27 cellular contexts compared by ENCODE assay signal in the genomic region with DNA sequence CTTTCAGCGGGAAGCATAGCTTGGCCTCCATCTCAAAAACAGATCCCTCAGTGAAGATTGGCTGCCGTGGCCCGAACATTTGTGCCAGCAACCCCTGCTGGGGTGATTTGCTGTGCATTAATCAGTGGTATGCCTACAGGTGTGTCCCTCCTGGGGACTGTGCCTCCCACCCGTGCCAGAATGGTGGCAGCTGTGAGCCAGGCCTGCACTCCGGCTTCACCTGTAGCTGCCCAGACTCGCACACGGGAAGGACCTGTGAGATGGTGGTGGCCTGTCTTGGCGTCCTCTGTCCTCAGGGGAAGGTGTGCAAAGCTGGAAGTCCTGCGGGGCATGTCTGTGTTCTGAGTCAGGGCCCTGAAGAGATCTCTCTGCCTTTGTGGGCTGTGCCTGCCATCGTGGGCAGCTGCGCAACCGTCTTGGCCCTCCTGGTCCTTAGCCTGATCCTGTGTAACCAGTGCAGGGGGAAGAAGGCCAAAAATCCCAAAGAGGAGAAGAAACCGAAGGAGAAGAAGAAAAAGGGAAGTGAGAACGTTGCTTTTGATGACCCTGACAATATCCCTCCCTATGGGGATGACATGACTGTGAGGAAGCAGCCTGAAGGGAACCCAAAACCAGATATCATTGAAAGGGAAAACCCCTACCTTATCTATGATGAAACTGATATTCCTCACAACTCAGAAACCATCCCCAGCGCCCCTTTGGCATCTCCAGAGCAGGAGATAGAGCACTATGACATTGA.
DNase-seq lines count a peak whose midpoint lies in the region; ATAC-seq, FAIRE-seq and TF ChIP-seq lines count a peak whose summit lies in the region.
"Had no signal": no experiment of that assay in that cellular context is flagged by ENCODE, and none has a peak within 500 bp of the region (broad histone marks: within the 10 kb centered on the region; RNA-seq: fewer than 3 reads in every experiment).

No MANE protein-coding gene starts in this region.

- H3K9ac ChIP-seq in GM12878 (ENCODE audit: control insufficient read depth, insufficient read depth, low read length), result no peak overlapping the region
- no peak overlapping the region for H3K9ac ChIP-seq in colonic mucosa (ENCODE audit: low read depth in 2 of 2, low read length in 2 of 2)
- H3K9ac ChIP-seq: BLaER1 treated with 17β-estradiol and CSF1 and Interleukin-3, amounts not matched to agents 10 nM and 100 nM had no signal

- TF ChIP-seq RAD21 in GM12878 (IDR thresholded peaks at IDR 0.05; ENCODE audit: insufficient read depth, low read depth, low read length), result no peak

- no peaks in the 10 kb centered on the region for H3K4me1 Mint-ChIP-seq in Calu3 (ENCODE audit: low read depth, unreplicated experiment)

- H3K27ac ChIP-seq in right cardiac atrium (ENCODE audit: low read length) (no peak overlapping the region), GM12878 (ENCODE audit: control insufficient read depth, insufficient read depth) (no peak overlapping the region), spleen (no peak overlapping the region), colonic mucosa (no peak overlapping the region)
- H3K27ac ChIP-seq: BLaER1 treated with 17β-estradiol and CSF1 and Interleukin-3, amounts not matched to agents 10 nM and 100 nM; SJCRH30 had no signal

- TF ChIP-seq EP300 in GM12878 (IDR thresholded peaks at IDR 0.05; ENCODE audit: borderline replicate concordance in 1 of 2, control insufficient read depth in 1 of 2, low read depth in 2 of 2, low read length in 2 of 2), result no peak

- no peaks in the 10 kb centered on the region for H3K27me3 ChIP-seq in right cardiac atrium (ENCODE audit: control insufficient read depth, insufficient read depth)
- H3K27me3 ChIP-seq in GM12878 (replicated peaks in 1 of 2; ENCODE audit: control insufficient read depth in 2 of 2, insufficient read depth in 2 of 2, low read length in 1 of 2), result no peaks in the 10 kb centered on the region
- no peaks in the 10 kb centered on the region for H3K27me3 ChIP-seq in spleen (replicated peaks in 1 of 7)
- H3K27me3 ChIP-seq in colonic mucosa, result no peaks in the 10 kb centered on the region
- H3K27me3 ChIP-seq: BLaER1 treated with 17β-estradiol and CSF1 and Interleukin-3, amounts not matched to agents 10 nM and 100 nM; SJCRH30 had no signal

- H3K4me1 ChIP-seq in right cardiac atrium (ENCODE audit: control insufficient read depth, insufficient read depth, low read length) (no peaks in the 10 kb centered on the region), GM12878 (ENCODE audit: control insufficient read depth, insufficient read depth, low read length) (no peaks in the 10 kb centered on the region), spleen (no peaks in the 10 kb centered on the region), colonic mucosa (no peaks in the 10 kb centered on the region)
- H3K4me1 ChIP-seq: SJCRH30 had no signal

- SMC1A ChIA-PET in GM12878 (lab: Charles Lee; ENCODE audit: uncharacterized antibody, unreplicated experiment), result interaction anchor here (1.0 kb wide), 1 partner anchor 42 kb away, joined by 3 read pairs; no protein-coding TSS in a partner anchor

- H3K9me3 ChIP-seq in right cardiac atrium (ENCODE audit: control insufficient read depth, low read length) (no peaks in the 10 kb centered on the region), GM12878 (replicated peaks; ENCODE audit: control insufficient read depth, insufficient read depth, low read length) (no peaks in the 10 kb centered on the region), spleen (peaks cover 0 to 10% (median 0%) of the 10 kb centered on the region in 8 donors), colonic mucosa (no peaks in the 10 kb centered on the region)
- H3K9me3 ChIP-seq: SJCRH30 had no signal

- peak in 2 of 3 donors; percentile 22 to 30 for DNase-seq in right cardiac atrium
- no peak for DNase-seq in Right ventricle myocardium superior
- DNase-seq in GM12878 (ENCODE audit: low read depth, low spot score), result no peak
- DNase-seq in spleen, result peak; percentile 38
- no peak for DNase-seq in Calu3
- DNase-seq in ACHN, result no peak
- DNase-seq in colonic mucosa, result no peak
- DNase-seq: AML-193; COR-L47; DMS79; EL; GDM1; NCI-H1105; NCI-H1436 treated with DMSO at 0.1 percent for 48 hours; NCI-H187 treated with DMSO at 0.1 percent for 48 hours; NCI-H2107; NCI-H524; NCI-H82; NK-92 treated with Interleukin-12 subunit alpha and Interleukin-12 subunit beta, amount 100 ng/mL, for 24 hours; RPMI8226; SJCRH30 had no signal

- CTCF ChIA-PET in GM12878 (lab: Yijun Ruan, JAX) (no interaction called here), Calu3 (lab: Charles Lee) (no interaction called here)

- H3K36me3 ChIP-seq in GM12878 (ENCODE audit: control insufficient read depth in 2 of 2, insufficient read depth in 2 of 2, low read length in 1 of 2) (no peaks in the 10 kb centered on the region), spleen (peaks cover 0 to 26% (median 4%) of the 10 kb centered on the region in 6 donors), colonic mucosa (no peaks in the 10 kb centered on the region)
- H3K36me3 ChIP-seq: BLaER1 treated with 17β-estradiol and CSF1 and Interleukin-3, amounts not matched to agents 10 nM and 100 nM; SJCRH30 had no signal

- WGBS in right cardiac atrium, result 94% methylated on average over 15 of the region's 15 CpGs
- WGBS in GM12878 (ENCODE audit: insufficient coverage, insufficient replicate concordance, low lambda C conversion rate, missing lambda C conversion rate), result 40% methylated on average over 15 of the region's 15 CpGs
- 80 to 90% (median 84%) methylated on average over 14 to 15 of the region's 15 CpGs for WGBS in spleen, 5 donors

- POLR2A ChIA-PET in GM12878 (lab: Charles Lee), result no interaction called here

- no peak overlapping the region for H3K4me3 Mint-ChIP-seq in Calu3 (ENCODE audit: low read depth, unreplicated experiment)
- H3K4me3 Mint-ChIP-seq: CD4-positive, alpha-beta T cell had no signal

- no peaks in the 10 kb centered on the region for H3K79me2 ChIP-seq in GM12878 (ENCODE audit: control insufficient read depth, insufficient read depth, low read length)

- H3K27ac Mint-ChIP-seq in Calu3 (ENCODE audit: unreplicated experiment), result no peak overlapping the region
- H3K27ac Mint-ChIP-seq: CD4-positive, alpha-beta T cell had no signal

- TF ChIP-seq CTCF in GM12878 (IDR thresholded peaks at IDR 0.05 in 2 of 3, conservative IDR thresholded peaks at IDR 0.05 in 1 of 3; ENCODE audit: control insufficient read depth in 2 of 3, extremely low read depth in 1 of 3, insufficient read depth in 1 of 3, low read depth in 3 of 3, low read length in 3 of 3) (no peak), spleen (IDR thresholded peaks at IDR 0.05 in 8 of 11, conservative IDR thresholded peaks at IDR 0.05 in 3 of 11) (no peak), Calu3 (IDR thresholded peaks at IDR 0.05; ENCODE audit: unreplicated experiment) (no peak), colonic mucosa (IDR thresholded peaks at IDR 0.05) (no peak)

- TF ChIP-seq POLR2A in GM12878 (IDR thresholded peaks at IDR 0.05; ENCODE audit: low read depth, low read length), result no peak
- TF ChIP-seq POLR2A in spleen (IDR thresholded peaks at IDR 0.05), result no peak

- ATAC-seq in right cardiac atrium, result no peak
- ATAC-seq in Right ventricle myocardium superior (ENCODE audit: poor library complexity), result no peak
- no peak for ATAC-seq in GM12878
- ATAC-seq: HCT116, SK-N-SH treated with all-trans-retinoic acid at 6 μM for 48 hours had no signal

- H3K36me3 Mint-ChIP-seq in Calu3 (ENCODE audit: insufficient read depth, unreplicated experiment), result no peaks in the 10 kb centered on the region

- H4K20me1 ChIP-seq in GM12878 (ENCODE audit: control insufficient read depth, insufficient read depth), result no peaks in the 10 kb centered on the region
- H4K20me1 ChIP-seq: BLaER1 treated with 17β-estradiol and CSF1 and Interleukin-3, amounts not matched to agents 10 nM and 100 nM had no signal

- RAD21 ChIA-PET in GM12878 (lab: Charles Lee; ENCODE audit: unreplicated experiment), result no interaction called here

- intact Hi-C loops in right cardiac atrium (cut with DNase I) (no loop called here), Right ventricle myocardium superior (cut with DNase I) (no loop called here), GM12878 (cut with micrococcal nuclease; ENCODE audit: unreplicated experiment) (no loop called here), spleen (cut with DNase I; ENCODE audit: low total_unique reads) (no loop called here), Calu3 (cut with micrococcal nuclease; ENCODE audit: unreplicated experiment) (no loop called here), colonic mucosa (cut with DNase I) (no loop called here)

- no peak overlapping the region for H3K4me3 ChIP-seq in right cardiac atrium (ENCODE audit: low read length)
- no peak overlapping the region for H3K4me3 ChIP-seq in GM12878
- no peak overlapping the region for H3K4me3 ChIP-seq in spleen
- no peak overlapping the region for H3K4me3 ChIP-seq in colonic mucosa
- H3K4me3 ChIP-seq: BLaER1 treated with 17β-estradiol and CSF1 and Interleukin-3, amounts not matched to agents 10 nM and 100 nM; SJCRH30 had no signal

- BruUV-seq in GM12878 (replicated peaks; lab: Mats Ljungman, UMichigan) (no TSS peak), Calu3 (replicated peaks; lab: Mats Ljungman, UMichigan) (no TSS peak)

- no peaks in the 10 kb centered on the region for H3K27me3 Mint-ChIP-seq in Calu3 (ENCODE audit: unreplicated experiment)
- H3K27me3 Mint-ChIP-seq: CD4-positive, alpha-beta T cell had no signal

- H3K4me2 ChIP-seq in GM12878 (ENCODE audit: control insufficient read depth, insufficient read depth), result no peak overlapping the region

- H2AFZ ChIP-seq in GM12878 (ENCODE audit: control insufficient read depth, low read depth, low read length), result no peak overlapping the region

- no peak for FAIRE-seq in GM12878 (lab: Jason Lieb, UNC)
- FAIRE-seq: A204.1, GM12892 had no signal

- in situ Hi-C loops in GM12878 (cut with MboI), result no loop called here
- in situ Hi-C loops in ACHN (cut with HindIII; ENCODE audit: low pct_ligation_motif_present, low pct_unique_long_range_greater_than_20kb, low sequenced_read_pairs), result no loop called here

- H3K9me3 Mint-ChIP-seq in Calu3 (ENCODE audit: low read depth, unreplicated experiment), result no peaks in the 10 kb centered on the region

TF ChIP-seq in GM12878, 131 proteins besides CTCF, POLR2A, EP300 and RAD21:
- 0 out of 2 replicates have a peak, but pooled peaks have one; percentile 12 for TF ChIP-seq SPI1 (IDR thresholded peaks at IDR 0.05; ENCODE audit: borderline replicate concordance, insufficient read depth, low read depth, low read length)
- no peak for TF ChIP-seq NR2F1 (conservative IDR thresholded peaks at IDR 0.05)

Comparison
In these comparisons a context has a peak if more than half of its experiments do, and no peak if none do; other contexts are left out.
1. DNase-seq: peak in right cardiac atrium (2 of 3) and spleen (single experiment); none in Right ventricle myocardium superior (single experiment), GM12878 (single experiment), Calu3 (single experiment), ACHN (single experiment) and colonic mucosa (single experiment).